ENCODE assay signal across 9 cellular contexts in genomic region chr10:103554488-103555320, GRCh38.
A peak's percentile ranks its signal among the peaks of the same experiment; 100 is the strongest.
DNase-seq lines count a peak whose midpoint lies in the region; ATAC-seq and TF ChIP-seq lines count a peak whose summit lies in the region.
"Had no signal": no experiment of that assay in that cellular context is flagged by ENCODE, and none has a peak within 500 bp of the region (broad histone marks: within the 10 kb centered on the region; RNA-seq: fewer than 3 reads in every experiment).

No MANE protein-coding gene starts in this region.

- H3K36me3 ChIP-seq in neuron (ENCODE audit: insufficient read depth, low read length): no peaks in the 10 kb centered on the region

- H2AFZ ChIP-seq in neuron (ENCODE audit: low read depth, low read length): no peak overlapping the region

- peaks cover 17% of the 10 kb centered on the region for H3K27me3 ChIP-seq in neuron (ENCODE audit: insufficient read depth, low read length)

- no peaks in the 10 kb centered on the region for H3K36me3 Mint-ChIP-seq in activated T-helper 17 cell treated with anti-CD3 and anti-CD28 coated beads, Interleukin-2, amount 50 U/mL, for 72 hours (ENCODE audit: low read depth)

- DNase-seq in NCI-H1694 treated with DMSO at 0.1 percent for 48 hours (lab: John Stamatoyannopoulos, UW) (peak; percentile 31), NCI-H1694 (lab: John Stamatoyannopoulos, UW) (no peak), NCI-H2196 (lab: John Stamatoyannopoulos, UW; ENCODE audit: unreplicated experiment) (peak; percentile 46), foreskin fibroblast (peak; percentile 47 to 69), GDM1 (lab: John Stamatoyannopoulos, UW) (no peak)
- DNase-seq: DND-41 had no signal

- peak; percentile 59 for ATAC-seq in activated T-helper 17 cell treated with anti-CD3 and anti-CD28 coated beads, Interleukin-2, amount 50 U/mL, for 72 hours (replicated peaks)
- ATAC-seq in GM21528 (IDR thresholded peaks at IDR 0.05; ENCODE audit: low FRiP score, unreplicated experiment): no peak

- no peak for TF ChIP-seq CTCF in foreskin fibroblast (IDR thresholded peaks at IDR 0.05; ENCODE audit: low read depth, low read length)

- H3K4me3 ChIP-seq in foreskin fibroblast (ENCODE audit: low read depth in 1 of 2, low read length in 2 of 2): peak overlapping the region; percentile 31 to 46
- H3K4me3 ChIP-seq in neuron (ENCODE audit: low read length): peak overlapping the region; percentile 41

- H3K4me3 Mint-ChIP-seq in activated T-helper 17 cell treated with anti-CD3 and anti-CD28 coated beads, Interleukin-2, amount 50 U/mL, for 72 hours: peak overlapping the region; percentile 69

- H3K9me3 Mint-ChIP-seq in activated T-helper 17 cell treated with anti-CD3 and anti-CD28 coated beads, Interleukin-2, amount 50 U/mL, for 72 hours: no peaks in the 10 kb centered on the region

- peaks cover 13% of the 10 kb centered on the region for H3K4me1 Mint-ChIP-seq in activated T-helper 17 cell treated with anti-CD3 and anti-CD28 coated beads, Interleukin-2, amount 50 U/mL, for 72 hours

- no peaks in the 10 kb centered on the region for H3K9me3 ChIP-seq in neuron (ENCODE audit: low read length)

- peaks cover 25% of the 10 kb centered on the region for H3K27me3 Mint-ChIP-seq in activated T-helper 17 cell treated with anti-CD3 and anti-CD28 coated beads, Interleukin-2, amount 50 U/mL, for 72 hours

- H3K4me1 ChIP-seq in neuron (ENCODE audit: insufficient read depth, low read length): peaks cover 13% of the 10 kb centered on the region

- H3K27ac Mint-ChIP-seq in activated T-helper 17 cell treated with anti-CD3 and anti-CD28 coated beads, Interleukin-2, amount 50 U/mL, for 72 hours: peak overlapping the region; percentile 54

Comparison
In these comparisons a context has a peak if more than half of its experiments do, and no peak if none do; other contexts are left out.
1. DNase-seq: peak in NCI-H1694 treated with DMSO at 0.1 percent for 48 hours (single experiment), NCI-H2196 (single experiment) and foreskin fibroblast (2 of 2); none in NCI-H1694 (single experiment) and GDM1 (single experiment).